9 cellular contexts compared by ENCODE assay signal in the genomic region with DNA sequence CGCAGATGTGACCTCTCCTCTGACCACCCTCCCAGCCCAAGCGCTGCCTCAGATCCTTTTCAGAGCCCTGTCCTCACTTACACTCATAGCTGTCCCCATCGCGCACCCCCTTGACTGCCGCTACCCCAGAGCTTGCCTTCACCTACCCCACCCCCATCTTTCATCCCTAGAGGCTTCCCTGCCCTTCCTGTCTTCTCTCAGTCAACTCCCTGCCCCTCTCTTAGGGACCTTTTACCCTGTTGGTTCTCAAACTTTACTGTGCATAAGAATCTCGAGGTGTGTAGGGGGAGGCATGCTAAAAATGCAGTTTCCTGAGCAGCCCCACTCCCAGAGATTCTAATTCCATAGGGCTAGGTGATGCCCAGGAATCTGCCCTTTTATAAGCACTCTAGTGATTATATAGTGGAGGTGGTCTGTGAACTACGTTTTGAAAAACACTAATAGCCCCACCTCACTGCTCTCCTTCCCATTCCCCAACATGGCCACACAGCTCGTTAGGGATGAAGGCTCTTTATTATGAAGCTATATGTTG. TPM values are rescaled to one million over a fixed set of nuclear protein-coding genes. Genes with fewer than 3 reads are reported as not detected.
DNase-seq lines count a peak whose midpoint lies in the region; ATAC-seq and TF ChIP-seq lines count a peak whose summit lies in the region.
"Had no signal": no experiment of that assay in that cellular context is flagged by ENCODE, and none has a peak within 500 bp of the region (broad histone marks: within the 10 kb centered on the region; RNA-seq: fewer than 3 reads in every experiment).

No MANE protein-coding gene starts in this region.

- peak overlapping the region; percentile 93 to 100 (median 100) for H3K27ac ChIP-seq in esophagus squamous epithelium

- H3K36me3 ChIP-seq in esophagus squamous epithelium, result peaks cover 0 to 5% (median 0%) of the 10 kb centered on the region in 3 donors

- WGBS in esophagus squamous epithelium, 2 donors, result 1 to 4% methylated on average over 8 of the region's 8 CpGs

- no peaks in the 10 kb centered on the region for H3K9me3 Mint-ChIP-seq in T-helper 1 cell treated with Interleukin-12 subunit alpha and Interleukin-12 subunit beta and Interleukin-4 antibody, amounts not matched to agents 30 μg/mL and 1 μg/mL, for 36 hours

- H3K4me1 ChIP-seq in esophagus squamous epithelium, result peaks cover 33 to 56% (median 34%) of the 10 kb centered on the region in 3 donors

- TF ChIP-seq CTCF in esophagus squamous epithelium (IDR thresholded peaks at IDR 0.05), result no peak
- no peak for TF ChIP-seq CTCF in retinal pigment epithelial cell (conservative IDR thresholded peaks at IDR 0.05; ENCODE audit: low read depth, low read length)

- H3K4me1 Mint-ChIP-seq in T-helper 1 cell treated with Interleukin-12 subunit alpha and Interleukin-12 subunit beta and Interleukin-4 antibody, amounts not matched to agents 30 μg/mL and 1 μg/mL, for 36 hours (ENCODE audit: low read depth), result peaks cover 24% of the 10 kb centered on the region

- peak overlapping the region; percentile 100 for H3K27ac Mint-ChIP-seq in T-helper 1 cell treated with Interleukin-12 subunit alpha and Interleukin-12 subunit beta and Interleukin-4 antibody, amounts not matched to agents 30 μg/mL and 1 μg/mL, for 36 hours

- peaks cover 6% of the 10 kb centered on the region for H3K36me3 Mint-ChIP-seq in T-helper 1 cell treated with Interleukin-12 subunit alpha and Interleukin-12 subunit beta and Interleukin-4 antibody, amounts not matched to agents 30 μg/mL and 1 μg/mL, for 36 hours (ENCODE audit: low read depth)

- intact Hi-C loops in esophagus squamous epithelium (cut with DNase I) (loop anchor here (10.0 kb wide), 1 partner anchor 95 kb away; the partner anchor contains the start of genes PLAGL2 and POFUT1), sciatic nerve (cut with DNase I) (no loop called here)

- no peaks in the 10 kb centered on the region for H3K27me3 ChIP-seq in esophagus squamous epithelium

- no peaks in the 10 kb centered on the region for H3K27me3 Mint-ChIP-seq in T-helper 1 cell treated with Interleukin-12 subunit alpha and Interleukin-12 subunit beta and Interleukin-4 antibody, amounts not matched to agents 30 μg/mL and 1 μg/mL, for 36 hours (ENCODE audit: low read depth)

- H3K4me3 Mint-ChIP-seq in T-helper 1 cell treated with Interleukin-12 subunit alpha and Interleukin-12 subunit beta and Interleukin-4 antibody, amounts not matched to agents 30 μg/mL and 1 μg/mL, for 36 hours, result peak overlapping the region; percentile 99

- no peak for TF ChIP-seq POLR2A in esophagus squamous epithelium (IDR thresholded peaks at IDR 0.05)

- H3K4me3 ChIP-seq in esophagus squamous epithelium (peak overlapping the region; percentile 60 to 97 (median 93)), retinal pigment epithelial cell (ENCODE audit: low read length) (peak overlapping the region; percentile 99)

- DNase-seq in T-helper 1 cell, result no peak
- DNase-seq in RPMI8226, result peak; percentile 9
- no peak for DNase-seq in esophagus squamous epithelium (lab: John Stamatoyannopoulos, UW)
- no peak for DNase-seq in retinal pigment epithelial cell (ENCODE audit: low read depth)
- no peak for DNase-seq in NCI-H1105 treated with DMSO at 0.1 percent for 48 hours (lab: John Stamatoyannopoulos, UW)
- DNase-seq in sciatic nerve (ENCODE audit: low spot score), result no peak

- H3K9me3 ChIP-seq in esophagus squamous epithelium, result no peaks in the 10 kb centered on the region

- no peak for ATAC-seq in GM21825 (IDR thresholded peaks at IDR 0.05; ENCODE audit: unreplicated experiment)
- no peak for ATAC-seq in sciatic nerve

RNA-seq across cellular contexts. Expression of gene TM9SF4, which starts 0.7 kb away (rescaled TPM):
- 10 to 100 TPM; 28.5 to 36.3 (median 32.1) TPM for total RNA-seq in esophagus squamous epithelium
- total RNA-seq in sciatic nerve, result 42.9 TPM

RNA-seq across cellular contexts. Expression of gene HCK, which starts 58.2 kb away (rescaled TPM):
- total RNA-seq in esophagus squamous epithelium (10 to 100 TPM in 2 of 4 donors, 1 to 10 TPM in 2; 3.0 to 16.9 (median 6.7) TPM), sciatic nerve (24.0 TPM)
- total RNA-seq: Daoy had no signal
